2 cellular contexts compared by ENCODE assay signal in the genomic region with DNA sequence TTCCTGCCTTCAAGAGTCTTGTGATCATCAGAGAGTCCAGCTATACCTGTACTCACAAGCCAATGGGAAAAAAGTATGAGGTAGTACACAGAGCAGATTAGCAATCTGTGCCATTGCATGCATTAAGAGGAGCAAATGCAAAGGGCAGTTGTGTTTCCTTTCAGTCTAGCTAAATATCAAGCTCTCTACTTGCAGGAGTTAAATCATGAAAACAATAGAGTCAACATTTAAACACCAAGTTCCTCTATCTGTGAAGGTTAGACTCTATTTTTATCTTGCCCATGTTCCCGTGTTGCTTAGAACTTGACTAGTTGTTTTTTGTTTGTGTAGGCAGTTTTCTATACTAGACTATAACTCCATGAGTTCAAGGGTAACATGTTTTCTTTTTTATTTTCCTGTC.
TF ChIP-seq lines count a peak whose summit lies in the region.

No MANE protein-coding gene starts in this region.

TF ChIP-seq in A549, 52 proteins besides CTCF, POLR2A, EP300 and RAD21:
- peak; percentile 5 for TF ChIP-seq MAFK (IDR thresholded peaks at IDR 0.05; ENCODE audit: partially characterized antibody)
- TF ChIP-seq EHMT2 (IDR thresholded peaks at IDR 0.05; ENCODE audit: low read depth) = no peak
- TF ChIP-seq TFCP2L1 (CRISPR knock-in tag; IDR thresholded peaks at IDR 0.05) = no peak
- no peak for TF ChIP-seq ZC3H11A (IDR thresholded peaks at IDR 0.05)

TF ChIP-seq in H1, 55 proteins besides CTCF, POLR2A, EP300 and RAD21:
- TF ChIP-seq TBP (IDR thresholded peaks at IDR 0.05; ENCODE audit: low read depth, low read length) (no peak), CBX8 (IDR thresholded peaks at IDR 0.05; ENCODE audit: borderline replicate concordance, low read depth, low read length) (no peak), RBBP5 (IDR thresholded peaks at IDR 0.05; ENCODE audit: borderline replicate concordance, low read depth, low read length) (no peak), SP4 (IDR thresholded peaks at IDR 0.05; ENCODE audit: low read length) (no peak), NRF1 (IDR thresholded peaks at IDR 0.05; ENCODE audit: low read depth, low read length) (no peak), CTBP2 (IDR thresholded peaks at IDR 0.05; ENCODE audit: borderline replicate concordance, insufficient read depth, insufficient read length, low read length) (no peak), SP1 (IDR thresholded peaks at IDR 0.05; ENCODE audit: low read depth, low read length) (no peak), JUN (IDR thresholded peaks at IDR 0.05; ENCODE audit: low read depth, low read length) (no peak), SAP30 (IDR thresholded peaks at IDR 0.05; ENCODE audit: insufficient read depth, insufficient replicate concordance, low read length) (no peak), SIX5 (IDR thresholded peaks at IDR 0.05; ENCODE audit: low read depth, low read length) (no peak), YY1 (IDR thresholded peaks at IDR 0.05; ENCODE audit: low read depth, low read length) (no peak), SP2 (IDR thresholded peaks at IDR 0.05; ENCODE audit: low read length) (no peak)
- TF ChIP-seq, protein P1, sequence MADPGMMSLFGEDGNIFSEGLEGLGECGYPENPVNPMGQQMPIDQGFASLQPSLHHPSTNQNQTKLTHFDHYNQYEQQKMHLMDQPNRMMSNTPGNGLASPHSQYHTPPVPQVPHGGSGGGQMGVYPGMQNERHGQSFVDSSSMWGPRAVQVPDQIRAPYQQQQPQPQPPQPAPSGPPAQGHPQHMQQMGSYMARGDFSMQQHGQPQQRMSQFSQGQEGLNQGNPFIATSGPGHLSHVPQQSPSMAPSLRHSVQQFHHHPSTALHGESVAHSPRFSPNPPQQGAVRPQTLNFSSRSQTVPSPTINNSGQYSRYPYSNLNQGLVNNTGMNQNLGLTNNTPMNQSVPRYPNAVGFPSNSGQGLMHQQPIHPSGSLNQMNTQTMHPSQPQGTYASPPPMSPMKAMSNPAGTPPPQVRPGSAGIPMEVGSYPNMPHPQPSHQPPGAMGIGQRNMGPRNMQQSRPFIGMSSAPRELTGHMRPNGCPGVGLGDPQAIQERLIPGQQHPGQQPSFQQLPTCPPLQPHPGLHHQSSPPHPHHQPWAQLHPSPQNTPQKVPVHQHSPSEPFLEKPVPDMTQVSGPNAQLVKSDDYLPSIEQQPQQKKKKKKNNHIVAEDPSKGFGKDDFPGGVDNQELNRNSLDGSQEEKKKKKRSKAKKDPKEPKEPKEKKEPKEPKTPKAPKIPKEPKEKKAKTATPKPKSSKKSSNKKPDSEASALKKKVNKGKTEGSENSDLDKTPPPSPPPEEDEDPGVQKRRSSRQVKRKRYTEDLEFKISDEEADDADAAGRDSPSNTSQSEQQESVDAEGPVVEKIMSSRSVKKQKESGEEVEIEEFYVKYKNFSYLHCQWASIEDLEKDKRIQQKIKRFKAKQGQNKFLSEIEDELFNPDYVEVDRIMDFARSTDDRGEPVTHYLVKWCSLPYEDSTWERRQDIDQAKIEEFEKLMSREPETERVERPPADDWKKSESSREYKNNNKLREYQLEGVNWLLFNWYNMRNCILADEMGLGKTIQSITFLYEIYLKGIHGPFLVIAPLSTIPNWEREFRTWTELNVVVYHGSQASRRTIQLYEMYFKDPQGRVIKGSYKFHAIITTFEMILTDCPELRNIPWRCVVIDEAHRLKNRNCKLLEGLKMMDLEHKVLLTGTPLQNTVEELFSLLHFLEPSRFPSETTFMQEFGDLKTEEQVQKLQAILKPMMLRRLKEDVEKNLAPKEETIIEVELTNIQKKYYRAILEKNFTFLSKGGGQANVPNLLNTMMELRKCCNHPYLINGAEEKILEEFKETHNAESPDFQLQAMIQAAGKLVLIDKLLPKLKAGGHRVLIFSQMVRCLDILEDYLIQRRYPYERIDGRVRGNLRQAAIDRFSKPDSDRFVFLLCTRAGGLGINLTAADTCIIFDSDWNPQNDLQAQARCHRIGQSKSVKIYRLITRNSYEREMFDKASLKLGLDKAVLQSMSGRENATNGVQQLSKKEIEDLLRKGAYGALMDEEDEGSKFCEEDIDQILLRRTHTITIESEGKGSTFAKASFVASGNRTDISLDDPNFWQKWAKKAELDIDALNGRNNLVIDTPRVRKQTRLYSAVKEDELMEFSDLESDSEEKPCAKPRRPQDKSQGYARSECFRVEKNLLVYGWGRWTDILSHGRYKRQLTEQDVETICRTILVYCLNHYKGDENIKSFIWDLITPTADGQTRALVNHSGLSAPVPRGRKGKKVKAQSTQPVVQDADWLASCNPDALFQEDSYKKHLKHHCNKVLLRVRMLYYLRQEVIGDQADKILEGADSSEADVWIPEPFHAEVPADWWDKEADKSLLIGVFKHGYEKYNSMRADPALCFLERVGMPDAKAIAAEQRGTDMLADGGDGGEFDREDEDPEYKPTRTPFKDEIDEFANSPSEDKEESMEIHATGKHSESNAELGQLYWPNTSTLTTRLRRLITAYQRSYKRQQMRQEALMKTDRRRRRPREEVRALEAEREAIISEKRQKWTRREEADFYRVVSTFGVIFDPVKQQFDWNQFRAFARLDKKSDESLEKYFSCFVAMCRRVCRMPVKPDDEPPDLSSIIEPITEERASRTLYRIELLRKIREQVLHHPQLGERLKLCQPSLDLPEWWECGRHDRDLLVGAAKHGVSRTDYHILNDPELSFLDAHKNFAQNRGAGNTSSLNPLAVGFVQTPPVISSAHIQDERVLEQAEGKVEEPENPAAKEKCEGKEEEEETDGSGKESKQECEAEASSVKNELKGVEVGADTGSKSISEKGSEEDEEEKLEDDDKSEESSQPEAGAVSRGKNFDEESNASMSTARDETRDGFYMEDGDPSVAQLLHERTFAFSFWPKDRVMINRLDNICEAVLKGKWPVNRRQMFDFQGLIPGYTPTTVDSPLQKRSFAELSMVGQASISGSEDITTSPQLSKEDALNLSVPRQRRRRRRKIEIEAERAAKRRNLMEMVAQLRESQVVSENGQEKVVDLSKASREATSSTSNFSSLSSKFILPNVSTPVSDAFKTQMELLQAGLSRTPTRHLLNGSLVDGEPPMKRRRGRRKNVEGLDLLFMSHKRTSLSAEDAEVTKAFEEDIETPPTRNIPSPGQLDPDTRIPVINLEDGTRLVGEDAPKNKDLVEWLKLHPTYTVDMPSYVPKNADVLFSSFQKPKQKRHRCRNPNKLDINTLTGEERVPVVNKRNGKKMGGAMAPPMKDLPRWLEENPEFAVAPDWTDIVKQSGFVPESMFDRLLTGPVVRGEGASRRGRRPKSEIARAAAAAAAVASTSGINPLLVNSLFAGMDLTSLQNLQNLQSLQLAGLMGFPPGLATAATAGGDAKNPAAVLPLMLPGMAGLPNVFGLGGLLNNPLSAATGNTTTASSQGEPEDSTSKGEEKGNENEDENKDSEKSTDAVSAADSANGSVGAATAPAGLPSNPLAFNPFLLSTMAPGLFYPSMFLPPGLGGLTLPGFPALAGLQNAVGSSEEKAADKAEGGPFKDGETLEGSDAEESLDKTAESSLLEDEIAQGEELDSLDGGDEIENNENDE (IDR thresholded peaks at IDR 0.05; ENCODE audit: insufficient replicate concordance, low read length) = no peak
